Comparison of ENCODE assay signal across 26 cellular contexts in the genomic region with DNA sequence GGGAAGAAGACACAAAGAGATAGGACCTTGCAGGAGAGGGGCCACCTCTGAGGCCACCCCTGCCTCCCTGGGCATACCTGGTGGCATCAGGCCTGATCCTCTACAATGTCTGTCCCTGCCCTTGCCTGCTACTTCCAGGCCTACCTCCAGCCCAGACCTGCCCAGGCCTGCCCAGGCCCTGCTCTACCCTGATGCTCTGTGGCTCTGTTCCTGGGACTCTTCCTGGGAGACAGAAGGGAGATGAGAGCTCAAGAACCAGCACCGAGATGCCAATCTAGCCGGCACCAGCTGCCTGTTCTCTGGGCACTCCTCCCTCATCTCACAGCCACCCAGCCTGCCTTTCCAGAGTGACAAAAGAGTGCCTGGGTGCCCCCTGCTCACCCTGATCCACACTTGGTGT. TPM values are rescaled to one million over a fixed set of nuclear protein-coding genes. Genes with fewer than 3 reads are reported as not detected.
DNase-seq lines count a peak whose midpoint lies in the region; ATAC-seq, FAIRE-seq and TF ChIP-seq lines count a peak whose summit lies in the region.
"Had no signal": no experiment of that assay in that cellular context is flagged by ENCODE, and none has a peak within 500 bp of the region (broad histone marks: within the 10 kb centered on the region; RNA-seq: fewer than 3 reads in every experiment).

No MANE protein-coding gene starts in this region.

- no peaks in the 10 kb centered on the region; the same call in 1 of the 2 replicates for H3K79me1 ChIP-seq in H1 (ENCODE audit: low read depth, low read length)

- H3K9me3 Mint-ChIP-seq in activated naive CD8-positive, alpha-beta T cell treated with anti-CD3 and anti-CD28 coated beads, Interleukin-2, amount 50 U/mL, for 24 hours: no peaks in the 10 kb centered on the region
- H3K9me3 Mint-ChIP-seq in activated naive CD8-positive, alpha-beta T cell treated with anti-CD3 and anti-CD28 coated beads for 36 hours: no peaks in the 10 kb centered on the region
- H3K9me3 Mint-ChIP-seq: activated CD4-positive, alpha-beta T cell treated with anti-CD3 and anti-CD28 coated beads, Interleukin-2, amount 10 ng/mL, durations not matched to agents 24 days and 14 days; activated naive CD8-positive, alpha-beta T cell treated with anti-CD3 and anti-CD28 coated beads, Interleukin-2, amount 10 ng/mL, durations not matched to agents 7 days and 5 days; activated T-helper 17 cell treated with anti-CD3 and anti-CD28 coated beads, Interleukin-2, amount 50 U/mL, for 72 hours; H9; stimulated activated naive CD8-positive, alpha-beta T cell treated with anti-CD3 and anti-CD28 coated beads, Interleukin-15, amount 100 ng/mL, for 72 hours had no signal

- H3K4me3 Mint-ChIP-seq in activated naive CD8-positive, alpha-beta T cell treated with anti-CD3 and anti-CD28 coated beads, Interleukin-2, amount 50 U/mL, for 24 hours: no peak overlapping the region
- H3K4me3 Mint-ChIP-seq in activated naive CD8-positive, alpha-beta T cell treated with anti-CD3 and anti-CD28 coated beads for 36 hours: no peak overlapping the region
- H3K4me3 Mint-ChIP-seq: activated CD4-positive, alpha-beta T cell treated with anti-CD3 and anti-CD28 coated beads, Interleukin-2, amount 10 ng/mL, durations not matched to agents 24 days and 14 days; activated naive CD8-positive, alpha-beta T cell treated with anti-CD3 and anti-CD28 coated beads, Interleukin-2, amount 10 ng/mL, durations not matched to agents 7 days and 5 days; activated T-helper 17 cell treated with anti-CD3 and anti-CD28 coated beads, Interleukin-2, amount 50 U/mL, for 72 hours; H9; stimulated activated naive CD8-positive, alpha-beta T cell treated with anti-CD3 and anti-CD28 coated beads, Interleukin-15, amount 100 ng/mL, for 72 hours had no signal

- H2BK15ac ChIP-seq in H1 (ENCODE audit: low read length): no peak overlapping the region

- H3K23ac ChIP-seq in H1 (ENCODE audit: insufficient read length): no peak overlapping the region

- H4K5ac ChIP-seq in H1 (ENCODE audit: insufficient read length, low read depth, low read length): no peak overlapping the region

- H3K27ac ChIP-seq in H1 (ENCODE audit: low read depth, low read length): no peak overlapping the region
- H3K27ac ChIP-seq: coronary artery, SK-N-MC, tibial artery had no signal

- peaks cover 8% of the 10 kb centered on the region; the same call in 1 of the 2 replicates for H3K23me2 ChIP-seq in H1 (ENCODE audit: low read depth, low read length)

- no peaks in the 10 kb centered on the region for H3K36me3 ChIP-seq in H1 (ENCODE audit: control insufficient read depth in 2 of 4, insufficient read depth in 4 of 4, low read length in 3 of 4)
- H3K36me3 ChIP-seq: tibial artery had no signal

- TF ChIP-seq POLR2A in H1 (IDR thresholded peaks at IDR 0.05; ENCODE audit: control extremely low read depth in 1 of 2, low read depth in 2 of 2, low read length in 2 of 2): no peak

- H3K56ac ChIP-seq in H1 (replicated peaks; ENCODE audit: insufficient read length, low read depth, low read length): no peak overlapping the region

- 78% methylated on average over 2 of the region's 2 CpGs; no CpG with 5 or more reads in 1 of the 2 experiments for WGBS in H1 (ENCODE audit: extremely low coverage in 1 of 2, insufficient coverage in 1 of 2, insufficient read length in 1 of 2, insufficient replicate concordance in 2 of 2, low coverage in 1 of 2, low lambda C conversion rate in 2 of 2, missing lambda C conversion rate in 1 of 2), 2 experiments

- POLR2A ChIA-PET in H1 (lab: Charles Lee; ENCODE audit: partially characterized antibody): interaction anchor here (1.0 to 3.5 kb wide), 3 partner anchors 14 to 173 kb away, joined by 4 to 15 read pairs (median 10); partner anchors contain the start of gene TUFT1

- no peak for DNase-seq in activated naive CD8-positive, alpha-beta T cell treated with anti-CD3 and anti-CD28 coated beads, Interleukin-2, amount 50 U/mL, for 24 hours
- DNase-seq in activated naive CD8-positive, alpha-beta T cell treated with anti-CD3 and anti-CD28 coated beads for 36 hours: no peak
- peak; percentile 36 for DNase-seq in NCI-H510A (lab: John Stamatoyannopoulos, UW)
- no peak for DNase-seq in H1 (ENCODE audit: low read depth in 1 of 2, low spot score in 2 of 2)
- DNase-seq in pons (ENCODE audit: low spot score): no peak
- DNase-seq in KBM-7: no peak
- no peak for DNase-seq in stimulated activated CD4-positive, alpha-beta T cell treated with anti-CD3 and anti-CD28 coated beads, Interleukin-4, amount 100 ng/mL, for 24 hours
- DNase-seq: activated CD4-positive, alpha-beta T cell treated with anti-CD3 and anti-CD28 coated beads, Interleukin-2, amount 10 ng/mL, durations not matched to agents 24 days and 14 days; activated naive CD8-positive, alpha-beta T cell treated with anti-CD3 and anti-CD28 coated beads, Interleukin-2, amount 10 ng/mL, durations not matched to agents 7 days and 5 days; H9; mesenchymal stem cell; NCI-H345; stimulated activated CD4-positive, alpha-beta T cell treated with anti-CD3 and anti-CD28 coated beads, Interleukin-4, amount 100 ng/mL, for 4 hours; stimulated activated naive CD8-positive, alpha-beta T cell treated with anti-CD3 and anti-CD28 coated beads, Interleukin-15, amount 100 ng/mL, for 72 hours; T-helper 2 cell; tibial artery had no signal

- no peak overlapping the region for H3K9ac ChIP-seq in H1 (replicated peaks in 1 of 4; ENCODE audit: extremely low read depth in 1 of 4, low read depth in 3 of 4, low read length in 3 of 4)

- H3K4ac ChIP-seq in H1 (replicated peaks; ENCODE audit: insufficient read length, low read depth, low read length): no peak overlapping the region

- H3K36me3 Mint-ChIP-seq in activated naive CD8-positive, alpha-beta T cell treated with anti-CD3 and anti-CD28 coated beads, Interleukin-2, amount 50 U/mL, for 24 hours (ENCODE audit: low read depth): no peaks in the 10 kb centered on the region
- H3K36me3 Mint-ChIP-seq in activated naive CD8-positive, alpha-beta T cell treated with anti-CD3 and anti-CD28 coated beads for 36 hours: no peaks in the 10 kb centered on the region

- no peak overlapping the region for H2BK120ac ChIP-seq in H1 (replicated peaks; ENCODE audit: low read depth, low read length)

- CTCF ChIA-PET in H1 (lab: Charles Lee; ENCODE audit: partially characterized antibody): interaction anchor here (1.0 to 4.8 kb wide), 3 partner anchors 18 to 119 kb away, joined by 3 to 41 read pairs (median 4); no protein-coding TSS in a partner anchor

- H3K4me1 ChIP-seq in H1 (replicated peaks in 1 of 4; ENCODE audit: control insufficient read depth in 3 of 4, insufficient read depth in 4 of 4, low read length in 3 of 4): peaks cover 0 to 6% (median 3%) of the 10 kb centered on the region in 4 experiments; a peak in 5 of 7 replicates

- no peak overlapping the region for H3K18ac ChIP-seq in H1 (ENCODE audit: extremely low read depth, low read length)

- TF ChIP-seq RAD21 in H1 (IDR thresholded peaks at IDR 0.05 in 1 of 2, conservative IDR thresholded peaks at IDR 0.05 in 1 of 2; ENCODE audit: low read depth in 2 of 2, low read length in 2 of 2): no peak

- no peak overlapping the region for H4K8ac ChIP-seq in H1 (ENCODE audit: extremely low read depth, insufficient read depth, low read length)

- H2AFZ ChIP-seq in H1 (ENCODE audit: low read length): no peak overlapping the region

- H3K79me2 ChIP-seq in H1 (ENCODE audit: control insufficient read depth in 1 of 2, insufficient read depth in 2 of 2, low read length in 2 of 2): no peaks in the 10 kb centered on the region

- no peak overlapping the region for H3K4me3 ChIP-seq in H1 (ENCODE audit: extremely low read depth in 1 of 4, insufficient read depth in 2 of 4, low read depth in 3 of 4, low read length in 4 of 4)
- H3K4me3 ChIP-seq: coronary artery, SK-N-MC, tibial artery had no signal

- in situ Hi-C loops in KBM-7 (cut with MboI; ENCODE audit: low pct_unique_long_range_greater_than_20kb, low sequenced_read_pairs): no loop called here

- H3K27ac Mint-ChIP-seq in activated naive CD8-positive, alpha-beta T cell treated with anti-CD3 and anti-CD28 coated beads, Interleukin-2, amount 50 U/mL, for 24 hours: peak overlapping the region; percentile 10
- H3K27ac Mint-ChIP-seq in activated naive CD8-positive, alpha-beta T cell treated with anti-CD3 and anti-CD28 coated beads for 36 hours: no peak overlapping the region
- H3K27ac Mint-ChIP-seq: activated CD4-positive, alpha-beta T cell treated with anti-CD3 and anti-CD28 coated beads, Interleukin-2, amount 10 ng/mL, durations not matched to agents 24 days and 14 days; activated naive CD8-positive, alpha-beta T cell treated with anti-CD3 and anti-CD28 coated beads, Interleukin-2, amount 10 ng/mL, durations not matched to agents 7 days and 5 days; activated T-helper 17 cell treated with anti-CD3 and anti-CD28 coated beads, Interleukin-2, amount 50 U/mL, for 72 hours had no signal

- no peaks in the 10 kb centered on the region for H4K20me1 ChIP-seq in H1 (replicated peaks in 1 of 2; ENCODE audit: control insufficient read depth in 1 of 2, insufficient read depth in 2 of 2, low read length in 2 of 2)

- H3K4me2 ChIP-seq in H1 (ENCODE audit: insufficient read depth in 1 of 2, low read depth in 2 of 2, low read length in 2 of 2): no peak overlapping the region

- no peak for FAIRE-seq in H1 (lab: Jason Lieb, UNC)
- FAIRE-seq: endometrium, GM18507 had no signal

- H3K27me3 ChIP-seq in H1 (replicated peaks in 1 of 4; ENCODE audit: control insufficient read depth in 3 of 4, extremely low read depth in 1 of 4, insufficient read depth in 3 of 4, low read length in 3 of 4): peaks cover 0 to 15% (median 10%) of the 10 kb centered on the region in 4 experiments; a peak in 5 of 7 replicates

- peak overlapping the region; percentile 22; the same call in 1 of the 2 replicates for H2BK5ac ChIP-seq in H1 (ENCODE audit: low read depth, low read length)

- no peak overlapping the region for H3K14ac ChIP-seq in H1 (ENCODE audit: insufficient read length)

- no peak overlapping the region for H2AK5ac ChIP-seq in H1 (ENCODE audit: low read depth, low read length)

- H3K9me3 ChIP-seq in H1 (ENCODE audit: insufficient read depth in 2 of 2, low read depth in 1 of 2, low read length in 1 of 2): no peaks in the 10 kb centered on the region
- H3K9me3 ChIP-seq: tibial artery had no signal

- no peak overlapping the region for H2BK20ac ChIP-seq in H1 (ENCODE audit: low read length)

- no peak for TF ChIP-seq CTCF in H1 (IDR thresholded peaks at IDR 0.05; ENCODE audit: control extremely low read depth in 1 of 3, insufficient read depth in 1 of 3, low read depth in 1 of 3, low read length in 3 of 3)

- H2BK12ac ChIP-seq in H1 (ENCODE audit: low read depth, low read length): no peak overlapping the region

- no peak overlapping the region for H4K91ac ChIP-seq in H1 (replicated peaks; ENCODE audit: insufficient read length, low read length)

- peaks cover 6% of the 10 kb centered on the region for H3K4me1 Mint-ChIP-seq in activated naive CD8-positive, alpha-beta T cell treated with anti-CD3 and anti-CD28 coated beads, Interleukin-2, amount 50 U/mL, for 24 hours
- H3K4me1 Mint-ChIP-seq in activated naive CD8-positive, alpha-beta T cell treated with anti-CD3 and anti-CD28 coated beads for 36 hours: peaks cover 5% of the 10 kb centered on the region

- TF ChIP-seq EP300 in H1 (IDR thresholded peaks at IDR 0.05; ENCODE audit: borderline replicate concordance in 1 of 2, low read depth in 2 of 2, low read length in 2 of 2): no peak

- ATAC-seq in activated naive CD8-positive, alpha-beta T cell treated with anti-CD3 and anti-CD28 coated beads, Interleukin-2, amount 50 U/mL, for 24 hours: no peak
- ATAC-seq in HG03135 (IDR thresholded peaks at IDR 0.05; ENCODE audit: unreplicated experiment): no peak
- ATAC-seq: activated T-helper 17 cell treated with anti-CD3 and anti-CD28 coated beads, Interleukin-2, amount 50 U/mL, for 72 hours; stimulated activated naive CD8-positive, alpha-beta T cell treated with anti-CD3 and anti-CD28 coated beads, Interleukin-15, amount 100 ng/mL, for 72 hours had no signal

- peaks cover 43% of the 10 kb centered on the region for H3K27me3 Mint-ChIP-seq in activated naive CD8-positive, alpha-beta T cell treated with anti-CD3 and anti-CD28 coated beads, Interleukin-2, amount 50 U/mL, for 24 hours
- H3K27me3 Mint-ChIP-seq in activated naive CD8-positive, alpha-beta T cell treated with anti-CD3 and anti-CD28 coated beads for 36 hours: peaks cover 54% of the 10 kb centered on the region

RNA-seq across cellular contexts. Expression of gene CELF3, which starts 2.7 kb away (rescaled TPM):
- total RNA-seq in activated naive CD8-positive, alpha-beta T cell treated with anti-CD3 and anti-CD28 coated beads for 36 hours: not detected
- total RNA-seq in H1 (2021; fragmentation: NEBNext Ultra II Directional; extraction: Animal tissue kit (Norgen Biotek cat#: 25700)): 0.34 and 0.65 TPM in 2 replicates
- polyA plus RNA-seq in H1 (2011; rRNA removed): 1.2 and 1.3 TPM in 2 replicates
- 1.2 TPM for polyA plus RNA-seq in H1 (2011; cell fraction: cytosol; rRNA removed)
- 2.3 TPM for polyA plus RNA-seq in H1 (2011; cell fraction: nucleus; rRNA removed)
- polyA plus RNA-seq in H1 (2012, experiment 1 of 2): 1.1 to 1.8 TPM (median 1.4 TPM) in 4 replicates
- polyA plus RNA-seq in H1 (2012, experiment 2 of 2): 1.2 TPM
- 0.51 TPM for polyA plus RNA-seq in H1 (2013, experiment 1 of 2)
- 0.72 TPM for polyA plus RNA-seq in H1 (2013, experiment 2 of 2)
- polyA minus RNA-seq in H1 (2011; rRNA and poly(A)+ RNA removed): 0.13 and 0.63 TPM in 2 replicates
- polyA minus RNA-seq in H1 (2011; cell fraction: cytosol; rRNA and poly(A)+ RNA removed): not detected
- 1.3 TPM for polyA minus RNA-seq in H1 (2011; cell fraction: nucleus; rRNA and poly(A)+ RNA removed)
- total RNA-seq: A673; activated CD4-positive, alpha-beta T cell treated with anti-CD3 and anti-CD28 coated beads, Interleukin-2, amount 10 ng/mL, durations not matched to agents 24 days and 14 days; activated naive CD8-positive, alpha-beta T cell treated with anti-CD3 and anti-CD28 coated beads, Interleukin-2, amount 10 ng/mL, durations not matched to agents 7 days and 5 days; activated T-helper 17 cell treated with anti-CD3 and anti-CD28 coated beads, Interleukin-2, amount 50 U/mL, for 72 hours; G401; omental fat pad had no signal
- polyA plus RNA-seq: BJ had no signal

RNA-seq across cellular contexts. Expression of gene RIIAD1, which starts 7.4 kb away (rescaled TPM):
- total RNA-seq in activated naive CD8-positive, alpha-beta T cell treated with anti-CD3 and anti-CD28 coated beads for 36 hours: not detected
- not detected in 2 replicates for total RNA-seq in H1 (2021; fragmentation: NEBNext Ultra II Directional; extraction: Animal tissue kit (Norgen Biotek cat#: 25700))
- polyA plus RNA-seq in H1 (2011; rRNA removed): not detected in 2 replicates
- not detected for polyA plus RNA-seq in H1 (2011; cell fraction: cytosol; rRNA removed)
- polyA plus RNA-seq in H1 (2011; cell fraction: nucleus; rRNA removed): not detected
- polyA plus RNA-seq in H1 (2012, experiment 1 of 2): 0.39 to 0.48 TPM in 2 of 4 replicates, not detected in the others
- polyA plus RNA-seq in H1 (2012, experiment 2 of 2): not detected
- polyA plus RNA-seq in H1 (2013, experiment 1 of 2): 0.87 TPM
- polyA plus RNA-seq in H1 (2013, experiment 2 of 2): 0.74 TPM
- polyA minus RNA-seq in H1 (2011; rRNA and poly(A)+ RNA removed): not detected in 2 replicates
- polyA minus RNA-seq in H1 (2011; cell fraction: cytosol; rRNA and poly(A)+ RNA removed): not detected
- polyA minus RNA-seq in H1 (2011; cell fraction: nucleus; rRNA and poly(A)+ RNA removed): not detected
- total RNA-seq: A673; activated CD4-positive, alpha-beta T cell treated with anti-CD3 and anti-CD28 coated beads, Interleukin-2, amount 10 ng/mL, durations not matched to agents 24 days and 14 days; activated naive CD8-positive, alpha-beta T cell treated with anti-CD3 and anti-CD28 coated beads, Interleukin-2, amount 10 ng/mL, durations not matched to agents 7 days and 5 days; activated T-helper 17 cell treated with anti-CD3 and anti-CD28 coated beads, Interleukin-2, amount 50 U/mL, for 72 hours; G401; omental fat pad had no signal
- polyA plus RNA-seq: BJ had no signal

RNA-seq across cellular contexts. Expression of gene MRPL9, which starts 49.4 kb away (rescaled TPM):
- total RNA-seq in activated naive CD8-positive, alpha-beta T cell treated with anti-CD3 and anti-CD28 coated beads for 36 hours: 100 to 1,000 TPM; 157 to 172 TPM
- 96.4 and 113 TPM in 2 replicates for total RNA-seq in H1 (2021; fragmentation: NEBNext Ultra II Directional; extraction: Animal tissue kit (Norgen Biotek cat#: 25700))
- 64.7 and 74.9 TPM in 2 replicates for polyA plus RNA-seq in H1 (2011; rRNA removed)
- 81.9 TPM for polyA plus RNA-seq in H1 (2011; cell fraction: cytosol; rRNA removed)
- polyA plus RNA-seq in H1 (2011; cell fraction: nucleus; rRNA removed): 80.9 TPM
- polyA plus RNA-seq in H1 (2012, experiment 1 of 2): 90.9 to 124 TPM (median 106 TPM) in 4 replicates
- polyA plus RNA-seq in H1 (2012, experiment 2 of 2): 102 TPM
- 69.8 TPM for polyA plus RNA-seq in H1 (2013, experiment 1 of 2)
- polyA plus RNA-seq in H1 (2013, experiment 2 of 2): 74.0 TPM
- 56.2 and 74.3 TPM in 2 replicates for polyA minus RNA-seq in H1 (2011; rRNA and poly(A)+ RNA removed)
- polyA minus RNA-seq in H1 (2011; cell fraction: cytosol; rRNA and poly(A)+ RNA removed): 48.1 TPM
- 50.0 TPM for polyA minus RNA-seq in H1 (2011; cell fraction: nucleus; rRNA and poly(A)+ RNA removed)
